Comparison of ENCODE assay signal across 2 cellular contexts in genomic region chr19:55581828-55582223, GRCh38.
TF ChIP-seq lines count a peak whose summit lies in the region.

No MANE protein-coding gene starts in this region.

TF ChIP-seq in HEK293, 187 proteins besides CTCF, POLR2A, EP300 and RAD21:
- peak; percentile 16; the same call in 1 of the 2 replicates for TF ChIP-seq SCRT2 (tag by site-specific recombination; IDR thresholded peaks at IDR 0.05)
- no peak for TF ChIP-seq ATF2 (tag by site-specific recombination; IDR thresholded peaks at IDR 0.05; ENCODE audit: low read depth)
- TF ChIP-seq ZNF266 (tag by site-specific recombination; IDR thresholded peaks at IDR 0.05; ENCODE audit: low read depth), result no peak
- TF ChIP-seq HOXD13 (CRISPR knock-in tag; IDR thresholded peaks at IDR 0.05; ENCODE audit: borderline replicate concordance), result no peak
- TF ChIP-seq ZNF629 (tag by site-specific recombination; IDR thresholded peaks at IDR 0.05), result no peak
- TF ChIP-seq ZNF558 (tag by site-specific recombination; IDR thresholded peaks at IDR 0.05), result no peak

TF ChIP-seq in K562, 482 proteins besides CTCF, POLR2A, EP300 and RAD21:
- no peak for TF ChIP-seq PML (IDR thresholded peaks at IDR 0.05; ENCODE audit: low read length)
- no peak for TF ChIP-seq ZNF79 (CRISPR knock-in tag; IDR thresholded peaks at IDR 0.05; ENCODE audit: low read depth)
- TF ChIP-seq MEIS2 (IDR thresholded peaks at IDR 0.05; ENCODE audit: partially characterized antibody), result peak; percentile 84
- no peak for TF ChIP-seq HDAC1 (IDR thresholded peaks at IDR 0.05)
- TF ChIP-seq NR0B1 (IDR thresholded peaks at IDR 0.05; ENCODE audit: partially characterized antibody), result no peak
- no peak for TF ChIP-seq PURB (CRISPR knock-in tag; IDR thresholded peaks at IDR 0.05; ENCODE audit: low read depth)
- TF ChIP-seq ZNF239 (CRISPR knock-in tag; IDR thresholded peaks at IDR 0.05), result no peak
- TF ChIP-seq PKNOX1 (IDR thresholded peaks at IDR 0.05), result peak; percentile 64
- TF ChIP-seq ELF4 (CRISPR knock-in tag; IDR thresholded peaks at IDR 0.05), result no peak
- peak; percentile 42; the same call in 1 of the 2 replicates for TF ChIP-seq CBFA2T3 (IDR thresholded peaks at IDR 0.05)
- TF ChIP-seq ZNF644 (tag; IDR thresholded peaks at IDR 0.05; ENCODE audit: low read depth), result no peak
- TF ChIP-seq YY1 (IDR thresholded peaks at IDR 0.05; ENCODE audit: borderline replicate concordance in 1 of 3, control insufficient read depth in 1 of 3, extremely low read depth in 1 of 3, insufficient read depth in 3 of 3, insufficient read length in 1 of 3, insufficient replicate concordance in 2 of 3, low read depth in 1 of 3, low read length in 2 of 3), result no peak
- TF ChIP-seq ZZZ3 (IDR thresholded peaks at IDR 0.05), result no peak
- TF ChIP-seq COPS2 (conservative IDR thresholded peaks at IDR 0.05), result no peak
- TF ChIP-seq KLF1 (tag; IDR thresholded peaks at IDR 0.05), result no peak
- no peak for TF ChIP-seq POLR2H (tag; IDR thresholded peaks at IDR 0.05; ENCODE audit: low read depth)
- TF ChIP-seq CTCFL (IDR thresholded peaks at IDR 0.05; ENCODE audit: borderline replicate concordance, insufficient read depth, low read depth, low read length, poor library complexity, severe bottlenecking), result no peak
- TF ChIP-seq ZNF384 (IDR thresholded peaks at IDR 0.05; ENCODE audit: low read depth, low read length), result no peak
- no peak for TF ChIP-seq ZNF561 (CRISPR knock-in tag; conservative IDR thresholded peaks at IDR 0.05)
- TF ChIP-seq ZNF436 (CRISPR knock-in tag; IDR thresholded peaks at IDR 0.05), result no peak
- TF ChIP-seq MTA2 (IDR thresholded peaks at IDR 0.05; ENCODE audit: low read depth), result no peak
- TF ChIP-seq HMGXB4 (CRISPR knock-in tag; IDR thresholded peaks at IDR 0.05), result no peak
- TF ChIP-seq TCF7L2 (IDR thresholded peaks at IDR 0.05; ENCODE audit: low read depth, low read length), result no peak
- no peak for TF ChIP-seq E2F4 (CRISPR knock-in tag; IDR thresholded peaks at IDR 0.05; ENCODE audit: low read depth)
- no peak for TF ChIP-seq FOXK2 (conservative IDR thresholded peaks at IDR 0.05 in 1 of 2, IDR thresholded peaks at IDR 0.05 in 1 of 2; ENCODE audit: low read depth in 2 of 2)
- no peak for TF ChIP-seq ELK3 (CRISPR knock-in tag; IDR thresholded peaks at IDR 0.05)
- TF ChIP-seq ZFP30 (CRISPR knock-in tag; IDR thresholded peaks at IDR 0.05; ENCODE audit: borderline replicate concordance), result no peak
- no peak for TF ChIP-seq ZFPM2 (CRISPR knock-in tag; IDR thresholded peaks at IDR 0.05)
- TF ChIP-seq FOXK1 (CRISPR knock-in tag; IDR thresholded peaks at IDR 0.05; ENCODE audit: borderline replicate concordance), result no peak
- no peak for TF ChIP-seq JUN (IDR thresholded peaks at IDR 0.05; ENCODE audit: borderline replicate concordance, low read depth, low read length)
- TF ChIP-seq JUN (CRISPR knock-in tag; IDR thresholded peaks at IDR 0.05; ENCODE audit: borderline replicate concordance), result no peak
- TF ChIP-seq HBP1 (CRISPR knock-in tag; IDR thresholded peaks at IDR 0.05), result no peak
- TF ChIP-seq SP2 (IDR thresholded peaks at IDR 0.05; ENCODE audit: extremely low read depth, low read depth, low read length, poor library complexity, severe bottlenecking), result no peak
- no peak for TF ChIP-seq PBX2 (CRISPR knock-in tag; IDR thresholded peaks at IDR 0.05; ENCODE audit: low read depth)
- TF ChIP-seq PBX2 (tag; conservative IDR thresholded peaks at IDR 0.05; ENCODE audit: low read depth), result peak; percentile 73
- TF ChIP-seq ZEB2 (IDR thresholded peaks at IDR 0.05), result no peak
- TF ChIP-seq POLR2G (IDR thresholded peaks at IDR 0.05; ENCODE audit: low read depth, low read length), result no peak
TF ChIP-seq in K562: peak in this region for 4.
